27 cellular contexts compared by ENCODE assay signal in genomic region chr1:11531314-11531870, GRCh38. TPM values are rescaled to one million over a fixed set of nuclear protein-coding genes. Genes with fewer than 3 reads are reported as not detected.
DNase-seq lines count a peak whose midpoint lies in the region; ATAC-seq, FAIRE-seq and TF ChIP-seq lines count a peak whose summit lies in the region.
"Had no signal": no experiment of that assay in that cellular context is flagged by ENCODE, and none has a peak within 500 bp of the region (broad histone marks: within the 10 kb centered on the region; RNA-seq: fewer than 3 reads in every experiment).

No MANE protein-coding gene starts in this region.

- intact Hi-C loops in CD14-positive monocyte (cut with micrococcal nuclease): no loop called here
- intact Hi-C loops in K562 (cut with micrococcal nuclease): no loop called here

- no peaks in the 10 kb centered on the region for H3K27me3 ChIP-seq in GM23338 (ENCODE audit: insufficient read depth)
- peaks cover 19 to 88% of the 10 kb centered on the region in 2 experiments; a peak in 4 of 5 replicates for H3K27me3 ChIP-seq in K562 (ENCODE audit: control insufficient read depth in 2 of 2, insufficient read depth in 2 of 2, low read length in 2 of 2)
- no peaks in the 10 kb centered on the region for H3K27me3 ChIP-seq in effector memory CD4-positive, alpha-beta T cell (replicated peaks; ENCODE audit: control insufficient read depth, insufficient read depth, low read length, poor library complexity, severe bottlenecking)
- H3K27me3 ChIP-seq: hepatocyte had no signal

- no peak overlapping the region for H3K9ac ChIP-seq in K562 (ENCODE audit: insufficient read depth in 1 of 2, low read depth in 2 of 2, low read length in 2 of 2)
- H3K9ac ChIP-seq: SK-N-SH had no signal

- H3K9me3 Mint-ChIP-seq in CD14-positive monocyte (no peaks in the 10 kb centered on the region), GM23338 (no peaks in the 10 kb centered on the region)
- H3K9me3 Mint-ChIP-seq: brain; stimulated activated memory B cell treated with anti-CD40 and anti-IgM and Interleukin-4, amounts not matched to agents 10 μg/mL and 1 μg/mL and 100 μg/mL, for 72 hours had no signal

- TF ChIP-seq CTCF in CD14-positive monocyte (IDR thresholded peaks at IDR 0.05): no peak
- TF ChIP-seq CTCF in GM23338 (conservative IDR thresholded peaks at IDR 0.05; ENCODE audit: low read depth in 2 of 2): no peak
- TF ChIP-seq CTCF in K562 (IDR thresholded peaks at IDR 0.05 in 2 of 3, conservative IDR thresholded peaks at IDR 0.05 in 1 of 3; ENCODE audit: insufficient read depth in 2 of 3, low read depth in 1 of 3, low read length in 3 of 3): no peak

- no peak overlapping the region for H3K27ac ChIP-seq in GM23338 (ENCODE audit: low read depth)
- H3K27ac ChIP-seq in K562 (ENCODE audit: extremely low read depth, low read depth, low read length): no peak overlapping the region
- H3K27ac ChIP-seq in effector memory CD4-positive, alpha-beta T cell (ENCODE audit: insufficient read depth, low read length, poor library complexity, severe bottlenecking): no peak overlapping the region
- H3K27ac ChIP-seq: C4-2B, coronary artery, hepatocyte, skin epidermis, WERI-Rb-1 had no signal

- CTCF ChIA-PET in K562 (lab: Yijun Ruan, JAX; ENCODE audit: low intra/inter-chr PET ratio): no interaction called here

- H3K4me1 Mint-ChIP-seq in CD14-positive monocyte (no peaks in the 10 kb centered on the region), GM23338 (no peaks in the 10 kb centered on the region; the same call in 2 of the 3 replicates)
- H3K4me1 Mint-ChIP-seq: brain; stimulated activated memory B cell treated with anti-CD40 and anti-IgM and Interleukin-4, amounts not matched to agents 10 μg/mL and 1 μg/mL and 100 μg/mL, for 72 hours had no signal

- H3K36me3 Mint-ChIP-seq in CD14-positive monocyte (no peaks in the 10 kb centered on the region), GM23338 (ENCODE audit: low read depth) (peaks cover 5% of the 10 kb centered on the region; the same call in 1 of the 3 replicates)
- H3K36me3 Mint-ChIP-seq: stimulated activated memory B cell treated with anti-CD40 and anti-IgM and Interleukin-4, amounts not matched to agents 10 μg/mL and 1 μg/mL and 100 μg/mL, for 72 hours had no signal

- no peak for TF ChIP-seq EP300 in K562 (IDR thresholded peaks at IDR 0.05; ENCODE audit: low read length)

- H3K27me3 Mint-ChIP-seq in CD14-positive monocyte (ENCODE audit: low read depth in 3 of 3) (peaks cover 0 to 2% (median 1%) of the 10 kb centered on the region in 3 donors), GM23338 (ENCODE audit: insufficient read depth, low read depth, poor library complexity) (peaks cover 11% of the 10 kb centered on the region)

- POLR2A ChIA-PET in K562 (lab: Yijun Ruan, JAX): no interaction called here

- H3F3A ChIP-seq in GM23338 (replicated peaks; ENCODE audit: low read depth): no peaks in the 10 kb centered on the region

- H3K9me2 ChIP-seq in GM23338 (ENCODE audit: insufficient read depth): no peaks in the 10 kb centered on the region
- H3K9me2 ChIP-seq: SK-N-SH had no signal

- H3K27ac Mint-ChIP-seq in CD14-positive monocyte: peak overlapping the region in 1 of 7 donors; percentile 35
- no peak overlapping the region for H3K27ac Mint-ChIP-seq in GM23338
- H3K27ac Mint-ChIP-seq: brain; stimulated activated memory B cell treated with anti-CD40 and anti-IgM and Interleukin-4, amounts not matched to agents 10 μg/mL and 1 μg/mL and 100 μg/mL, for 72 hours had no signal

- TF ChIP-seq RAD21 in K562 (CRISPR knock-in tag; conservative IDR thresholded peaks at IDR 0.05 in 1 of 2, IDR thresholded peaks at IDR 0.05 in 1 of 2): no peak

- H3K9me1 ChIP-seq in K562 (ENCODE audit: control insufficient read depth, insufficient read depth, low read length): no peaks in the 10 kb centered on the region

- H3K4me3 Mint-ChIP-seq in CD14-positive monocyte (no peak overlapping the region), GM23338 (no peak overlapping the region)
- H3K4me3 Mint-ChIP-seq: brain; stimulated activated memory B cell treated with anti-CD40 and anti-IgM and Interleukin-4, amounts not matched to agents 10 μg/mL and 1 μg/mL and 100 μg/mL, for 72 hours had no signal

- BruUV-seq in K562 (replicated peaks; lab: Mats Ljungman, UMichigan): no TSS peak

- no peak overlapping the region for H3K4me3 ChIP-seq in GM23338
- H3K4me3 ChIP-seq in K562: no peak overlapping the region
- no peak overlapping the region for H3K4me3 ChIP-seq in effector memory CD4-positive, alpha-beta T cell (ENCODE audit: insufficient read depth, low read depth, low read length, poor library complexity, severe bottlenecking)
- H3K4me3 ChIP-seq: coronary artery, hepatocyte, lung, skin epidermis had no signal

- no peaks in the 10 kb centered on the region for H4K20me1 ChIP-seq in GM23338 (replicated peaks; ENCODE audit: insufficient read depth)
- H4K20me1 ChIP-seq in K562 (replicated peaks; ENCODE audit: control insufficient read depth, insufficient read depth, low read length): peaks cover 32% of the 10 kb centered on the region

- TF ChIP-seq POLR2A in K562 (conservative IDR thresholded peaks at IDR 0.05): no peak

- 0% methylated on average over 19 of the region's 19 CpGs for WGBS in K562 (ENCODE audit: insufficient coverage, low coverage, missing lambda C conversion rate)

- H3K79me2 ChIP-seq in GM23338 (replicated peaks; ENCODE audit: insufficient read depth): no peaks in the 10 kb centered on the region
- no peaks in the 10 kb centered on the region for H3K79me2 ChIP-seq in K562 (ENCODE audit: control insufficient read depth, insufficient read depth, low read length)
- H3K79me2 ChIP-seq: hepatocyte had no signal

- FAIRE-seq in K562 (lab: Jason Lieb, UNC): no peak
- FAIRE-seq: D721Med, GM18507, HTR-8/SVneo, islet of Langerhans, RCC 7860 had no signal

- in situ Hi-C loops in K562 (cut with MboI): no loop called here

- H3K9me3 ChIP-seq in K562 (replicated peaks; ENCODE audit: control insufficient read depth, insufficient read depth, low read depth, low read length): no peaks in the 10 kb centered on the region
- H3K9me3 ChIP-seq in effector memory CD4-positive, alpha-beta T cell (ENCODE audit: control insufficient read depth, low read length): no peaks in the 10 kb centered on the region
- H3K9me3 ChIP-seq: SK-N-SH had no signal

- no peaks in the 10 kb centered on the region for H3K36me3 ChIP-seq in GM23338 (ENCODE audit: insufficient read depth)
- no peaks in the 10 kb centered on the region for H3K36me3 ChIP-seq in K562 (ENCODE audit: control insufficient read depth, insufficient read depth, low read length)
- H3K36me3 ChIP-seq in effector memory CD4-positive, alpha-beta T cell (ENCODE audit: control insufficient read depth, insufficient read depth, low read length): no peaks in the 10 kb centered on the region

- DNase-seq in CD14-positive monocyte (ENCODE audit: low spot score) (peak; percentile 33), GM23338 (ENCODE audit: low spot score) (peak; percentile 39), K562 (ENCODE audit: extremely low read depth in 1 of 4, low spot score in 3 of 4) (peak in 1 of 4 experiments; percentile 28), iPS-NIHi7 (ENCODE audit: extremely low spot score) (peak; percentile 34), GOT3 (lab: John Stamatoyannopoulos, UW) (no peak), left lobe of liver (ENCODE audit: low spot score) (no peak), UCSD-AML1 (lab: John Stamatoyannopoulos, UW; ENCODE audit: unreplicated experiment) (no peak)
- no peak for DNase-seq in effector memory CD4-positive, alpha-beta T cell
- DNase-seq: activated effector memory CD4-positive, alpha-beta T cell treated with anti-CD3 and anti-CD28 coated beads, Interleukin-2, amount 50 U/mL, for 16 hours; GDM1; Karpas-422; NCI-H1694 treated with DMSO at 0.1 percent for 48 hours; SK-N-SH; stimulated activated CD4-positive, alpha-beta T cell treated with anti-CD3 and anti-CD28 coated beads, Interleukin-2, amount 100 ng/mL, for 24 hours; WERI-Rb-1 had no signal

- ATAC-seq in GM23338 (peak; percentile 67), K562 (no peak; the same call in 2 of the 3 replicates), left lobe of liver (no peak)
- ATAC-seq: stimulated activated memory B cell treated with anti-CD40 and anti-IgM and Interleukin-4, amounts not matched to agents 10 μg/mL and 1 μg/mL and 100 μg/mL, for 72 hours had no signal

- H2AFZ ChIP-seq in GM23338 (no peak overlapping the region), K562 (ENCODE audit: low read depth, low read length) (no peak overlapping the region)
- H2AFZ ChIP-seq: hepatocyte had no signal

- H3K4me2 ChIP-seq in GM23338 (no peak overlapping the region), K562 (ENCODE audit: insufficient read depth, low read length) (no peak overlapping the region)
- H3K4me2 ChIP-seq: hepatocyte, SK-N-SH had no signal

- H3K4me1 ChIP-seq in GM23338 (ENCODE audit: insufficient read depth) (no peaks in the 10 kb centered on the region), K562 (replicated peaks in 1 of 2; ENCODE audit: control insufficient read depth in 2 of 2, insufficient read depth in 2 of 2, low read length in 2 of 2) (peaks cover 0 to 29% of the 10 kb centered on the region in 2 experiments; a peak in 2 of 5 replicates)
- no peaks in the 10 kb centered on the region for H3K4me1 ChIP-seq in effector memory CD4-positive, alpha-beta T cell (ENCODE audit: control insufficient read depth, insufficient read depth, low read length, poor library complexity, severe bottlenecking)

RNA-seq across cellular contexts. Expression of gene DISP3, which starts 52.4 kb away (rescaled TPM):
- polyA plus RNA-seq in CD14-positive monocyte (not detected), GM23338 (2016; fragmentation: Nextera tagmentation; extraction: Ambion mirVana) (3.2 and 3.9 TPM in 2 replicates), K562 (2011; rRNA removed) (0.12 TPM in 1 of 2 replicates, not detected in the other), K562 (2014; fragmentation: Illumina TruSeq; extraction: Trizol) (0.19 TPM in 1 of 2 replicates, not detected in the other), K562 (2014; fragmentation: Nextera tagmentation; extraction: Ambion mirVana) (not detected), K562 (2014; rRNA removed) (0.03 TPM in 1 of 2 replicates, not detected in the other)
- total RNA-seq in GM23338 (2014; rRNA removed; shearing (Covaris generic)): 7.8 and 11.1 TPM in 2 replicates
- total RNA-seq in K562 (2011; cell fraction: chromatin; rRNA removed; ENCODE audit: low replicate concordance): not detected in 2 replicates
- 0.13 and 0.17 TPM in 2 replicates for total RNA-seq in K562 (2011; cell fraction: nucleolus; rRNA removed)
- total RNA-seq in K562 (2011; cell fraction: nucleoplasm; rRNA removed): 0.22 TPM in 1 of 2 replicates, not detected in the other
- total RNA-seq in K562 (2014; rRNA removed) (0.04 and 0.14 TPM in 2 replicates), K562 (2014; rRNA removed; fragmentation: Illumina TruSeq; extraction: Trizol) (not detected in 2 replicates), K562 (2015; rRNA removed; fragmentation: Illumina TruSeq; extraction: Trizol) (not detected in 2 replicates), K562 (2021) (0.16 TPM in 1 of 2 replicates, not detected in the other), left lobe of liver (not detected)
- polyA plus RNA-seq in K562 (2011; cell fraction: cytosol; rRNA removed): 0.04 TPM in 1 of 2 replicates, not detected in the other
- polyA plus RNA-seq in K562 (2011; cell fraction: nucleus; rRNA removed): 0.06 and 0.13 TPM in 2 replicates
- 0.07 TPM in 1 of 2 replicates, not detected in the other for polyA plus RNA-seq in K562 (2012)
- not detected in 2 replicates for polyA minus RNA-seq in K562 (2011; rRNA and poly(A)+ RNA removed)
- polyA minus RNA-seq in K562 (2011; cell fraction: cytosol; rRNA and poly(A)+ RNA removed): not detected in 2 replicates
- polyA minus RNA-seq in K562 (2011; cell fraction: nucleus; rRNA and poly(A)+ RNA removed): not detected in 2 replicates
- polyA plus RNA-seq: hepatocyte had no signal

Comparison
In these comparisons a context has a peak if more than half of its experiments do, and no peak if none do; other contexts are left out.
1. DNase-seq: peak in CD14-positive monocyte (single experiment), GM23338 (single experiment) and iPS-NIHi7 (single experiment); none in GOT3 (single experiment), effector memory CD4-positive, alpha-beta T cell (0 of 3), left lobe of liver (single experiment) and UCSD-AML1 (single experiment).